1 cellular context compared by ENCODE assay signal in the genomic region with DNA sequence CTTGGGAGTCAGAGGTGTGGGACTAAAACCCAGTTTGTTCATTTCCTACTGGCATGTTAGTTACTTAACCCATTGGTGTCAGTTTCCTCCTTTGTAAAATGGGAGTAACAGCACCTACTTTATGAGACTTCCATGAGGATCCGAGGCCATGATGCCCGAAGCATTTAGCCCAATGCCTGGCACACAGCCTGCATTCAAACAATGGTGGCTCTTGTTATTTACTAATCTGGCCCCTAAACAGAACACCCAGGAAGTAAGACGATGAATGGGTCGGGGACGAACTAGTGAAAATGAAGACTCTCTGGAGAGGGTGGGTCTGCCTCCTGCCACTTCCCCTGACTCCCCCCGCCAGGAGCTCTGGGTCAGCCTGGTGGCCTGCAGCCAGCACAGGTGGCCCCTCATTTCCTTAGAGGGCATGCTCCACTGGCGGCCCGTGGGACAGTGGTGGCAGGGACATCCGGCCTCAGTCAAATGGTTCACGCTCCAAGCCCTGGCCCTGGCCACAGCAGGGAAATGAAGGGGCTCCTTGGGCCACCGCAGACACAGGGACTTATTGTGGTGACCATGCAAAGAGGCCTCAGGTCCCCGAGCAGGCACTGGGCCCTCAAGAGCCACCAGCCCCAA.
TF ChIP-seq lines count a peak whose summit lies in the region.

No MANE protein-coding gene starts in this region.

TF ChIP-seq in GM12878, 131 proteins besides CTCF, POLR2A, EP300 and RAD21:
- TF ChIP-seq ZSCAN29 (IDR thresholded peaks at IDR 0.05): no peak
- no peak for TF ChIP-seq ZNF622 (IDR thresholded peaks at IDR 0.05)
- TF ChIP-seq DPF2 (IDR thresholded peaks at IDR 0.05): no peak
- TF ChIP-seq PAX5 (IDR thresholded peaks at IDR 0.05; ENCODE audit: borderline replicate concordance, low read depth, low read length): no peak
- no peak for TF ChIP-seq MEF2A (IDR thresholded peaks at IDR 0.05; ENCODE audit: insufficient read depth, low read depth, low read length)
- no peak for TF ChIP-seq ZNF687 (IDR thresholded peaks at IDR 0.05)
